ENCODE assay signal across 16 cellular contexts in the genomic region with DNA sequence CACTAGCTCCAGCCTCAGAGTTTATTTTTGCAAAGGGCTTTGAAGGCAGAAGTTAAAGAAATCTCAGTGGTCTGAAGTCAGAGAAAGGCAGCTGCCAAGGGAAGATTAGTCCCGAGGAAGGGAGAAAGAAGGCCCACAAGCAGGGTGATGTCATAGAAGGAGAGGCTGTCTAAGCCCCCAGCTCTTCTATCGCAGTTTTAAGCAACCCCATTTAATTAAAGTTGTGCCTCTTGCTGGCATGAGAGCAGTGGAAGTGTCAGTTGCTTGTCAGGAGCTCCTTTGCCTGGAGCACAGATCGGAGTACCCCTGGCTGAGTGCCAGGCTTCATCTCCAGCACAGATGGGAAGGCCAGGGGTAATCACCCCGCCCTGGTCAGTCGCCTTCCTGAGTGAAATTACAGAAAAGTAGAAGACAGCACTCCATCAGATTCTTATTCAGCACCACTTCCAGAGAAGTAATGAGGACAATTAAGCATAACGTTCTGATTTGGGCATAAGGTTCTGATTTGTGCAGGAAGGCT.
DNase-seq lines count a peak whose midpoint lies in the region; ATAC-seq lines count a peak whose summit lies in the region.
"Had no signal": no experiment of that assay in that cellular context is flagged by ENCODE, and none has a peak within 500 bp of the region (broad histone marks: within the 10 kb centered on the region; RNA-seq: fewer than 3 reads in every experiment).

No MANE protein-coding gene starts in this region.

- no peak for DNase-seq in activated naive CD4-positive, alpha-beta T cell treated with anti-CD3 and anti-CD28 coated beads for 36 hours
- DNase-seq in G401 (ENCODE audit: low spot score) (peak; percentile 86), NCI-H446 treated with DMSO at 0.1 percent for 48 hours (lab: John Stamatoyannopoulos, UW) (peak; percentile 15), foreskin melanocyte (peak; percentile 2)
- DNase-seq: activated CD4-positive, alpha-beta T cell treated with anti-CD3 and anti-CD28 coated beads for 1 hour; activated CD8-positive, alpha-beta T cell treated with anti-CD3 and anti-CD28 coated beads, Interleukin-2, amount 10 ng/mL, durations not matched to agents 7 days and 5 days; cortex of kidney; DND-41; HFFc6; MG63; psoas muscle; T-helper 1 cell had no signal

- no peak overlapping the region for H3K4me3 Mint-ChIP-seq in activated naive CD4-positive, alpha-beta T cell treated with anti-CD3 and anti-CD28 coated beads, Interleukin-2, amount 50 U/mL, for 24 hours
- H3K4me3 Mint-ChIP-seq in activated naive CD4-positive, alpha-beta T cell treated with anti-CD3 and anti-CD28 coated beads for 36 hours = no peak overlapping the region
- H3K4me3 Mint-ChIP-seq: activated CD8-positive, alpha-beta T cell treated with anti-CD3 and anti-CD28 coated beads, Interleukin-2, amount 10 ng/mL, durations not matched to agents 7 days and 5 days; HFFc6 had no signal

- H3K27ac Mint-ChIP-seq in activated naive CD4-positive, alpha-beta T cell treated with anti-CD3 and anti-CD28 coated beads, Interleukin-2, amount 50 U/mL, for 24 hours = peak overlapping the region; percentile 27
- no peak overlapping the region for H3K27ac Mint-ChIP-seq in activated naive CD4-positive, alpha-beta T cell treated with anti-CD3 and anti-CD28 coated beads for 36 hours
- H3K27ac Mint-ChIP-seq: activated CD8-positive, alpha-beta T cell treated with anti-CD3 and anti-CD28 coated beads, Interleukin-2, amount 10 ng/mL, durations not matched to agents 7 days and 5 days; HFFc6 had no signal

- no peaks in the 10 kb centered on the region for H3K9me3 Mint-ChIP-seq in activated naive CD4-positive, alpha-beta T cell treated with anti-CD3 and anti-CD28 coated beads, Interleukin-2, amount 50 U/mL, for 24 hours
- no peaks in the 10 kb centered on the region for H3K9me3 Mint-ChIP-seq in activated naive CD4-positive, alpha-beta T cell treated with anti-CD3 and anti-CD28 coated beads for 36 hours

- ATAC-seq in GM21528 (IDR thresholded peaks at IDR 0.05; ENCODE audit: low FRiP score, unreplicated experiment) (no peak), GM21423 (IDR thresholded peaks at IDR 0.05; ENCODE audit: unreplicated experiment) (no peak)
- ATAC-seq: activated CD8-positive, alpha-beta T cell treated with anti-CD3 and anti-CD28 coated beads, Interleukin-2, amount 10 ng/mL, durations not matched to agents 7 days and 5 days; K562; psoas muscle had no signal

- in situ Hi-C loops in G401 (cut with HindIII; ENCODE audit: low sequenced_read_pairs) = no loop called here

- H3K27me3 Mint-ChIP-seq in activated naive CD4-positive, alpha-beta T cell treated with anti-CD3 and anti-CD28 coated beads, Interleukin-2, amount 50 U/mL, for 24 hours = no peaks in the 10 kb centered on the region
- no peaks in the 10 kb centered on the region for H3K27me3 Mint-ChIP-seq in activated naive CD4-positive, alpha-beta T cell treated with anti-CD3 and anti-CD28 coated beads for 36 hours (ENCODE audit: low read depth)

- CTCF ChIA-PET in activated naive CD4-positive, alpha-beta T cell treated with anti-CD3 and anti-CD28 coated beads for 36 hours (lab: Charles Lee) = no interaction called here

- no peaks in the 10 kb centered on the region for H3K4me1 Mint-ChIP-seq in activated naive CD4-positive, alpha-beta T cell treated with anti-CD3 and anti-CD28 coated beads, Interleukin-2, amount 50 U/mL, for 24 hours
- H3K4me1 Mint-ChIP-seq in activated naive CD4-positive, alpha-beta T cell treated with anti-CD3 and anti-CD28 coated beads for 36 hours (ENCODE audit: low read depth) = no peaks in the 10 kb centered on the region

- no peaks in the 10 kb centered on the region for H3K36me3 Mint-ChIP-seq in activated naive CD4-positive, alpha-beta T cell treated with anti-CD3 and anti-CD28 coated beads, Interleukin-2, amount 50 U/mL, for 24 hours
- H3K36me3 Mint-ChIP-seq in activated naive CD4-positive, alpha-beta T cell treated with anti-CD3 and anti-CD28 coated beads for 36 hours (ENCODE audit: low read depth) = no peaks in the 10 kb centered on the region

- intact Hi-C loops in activated naive CD4-positive, alpha-beta T cell treated with anti-CD3 and anti-CD28 coated beads for 36 hours (cut with micrococcal nuclease) = no loop called here
